In the genomic region with DNA sequence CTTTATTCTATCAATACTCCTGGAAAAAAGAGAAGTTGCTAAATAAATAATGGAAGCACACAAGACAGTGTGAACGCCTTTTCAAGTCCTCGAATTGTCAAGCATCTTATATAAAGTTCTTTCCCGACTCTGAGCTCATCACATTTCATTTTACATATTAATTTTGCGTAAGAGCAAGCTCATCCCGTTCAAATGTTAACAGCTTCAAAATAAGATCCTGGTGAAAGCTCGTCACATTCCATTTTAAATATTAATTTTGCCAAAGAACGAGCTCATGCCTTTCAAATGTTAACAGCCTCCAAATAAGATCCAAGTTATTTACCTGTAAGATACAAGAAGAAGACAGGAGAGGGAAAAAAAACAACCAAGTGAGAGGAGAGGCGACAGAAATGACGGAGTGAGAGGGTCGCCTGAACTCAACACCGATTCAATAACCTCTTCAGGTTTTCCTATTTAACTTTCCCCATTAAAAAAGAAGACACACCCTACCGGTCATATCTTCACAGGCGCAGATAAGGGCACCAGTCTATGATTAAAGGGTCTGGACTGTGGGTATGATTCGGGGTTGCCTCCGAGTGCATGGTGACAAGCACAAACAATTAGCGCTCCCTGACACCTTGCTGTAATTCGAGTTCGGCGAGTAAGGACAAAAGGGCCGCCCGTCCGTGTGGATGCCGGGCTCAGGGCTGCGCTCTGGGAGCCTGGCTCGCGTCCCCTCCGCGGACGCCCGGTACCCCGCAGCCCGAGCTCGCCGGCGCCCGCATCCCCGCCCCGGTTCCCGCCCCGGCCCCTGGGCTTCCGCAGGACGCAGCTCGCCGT, we compare ENCODE assay signal across 8 cellular contexts.
DNase-seq lines count a peak whose midpoint lies in the region; ATAC-seq and TF ChIP-seq lines count a peak whose summit lies in the region.

No MANE protein-coding gene starts in this region.

- H3K27me3 Mint-ChIP-seq in GM23338 (ENCODE audit: insufficient read depth, low read depth, poor library complexity): peaks cover 31% of the 10 kb centered on the region
- H3K27me3 Mint-ChIP-seq in activated T-helper 2 cell treated with anti-CD3 and anti-CD28 coated beads, Interferon-gamma antibody, Interleukin-2, Interleukin-4, amounts not matched to agents 10 μg/mL and 5 μg/mL and 100 μg/mL, durations not matched to agents 14 hours and 24 hours and 36 hours (ENCODE audit: low read depth): no peaks in the 10 kb centered on the region

- peak overlapping the region; percentile 83 for H3K9ac ChIP-seq in skeletal muscle satellite cell (ENCODE audit: low read depth, low read length)

- intact Hi-C loops in activated T-helper 2 cell treated with anti-CD3 and anti-CD28 coated beads, Interferon-gamma antibody, Interleukin-2, Interleukin-4, amounts not matched to agents 10 μg/mL and 5 μg/mL and 100 μg/mL, durations not matched to agents 14 hours and 24 hours and 36 hours (cut with micrococcal nuclease): loop anchor here (5.0 kb wide), 2 partner anchors 279 to 1046 kb away; a partner anchor contains a TSS

- peaks cover 11% of the 10 kb centered on the region for H3K9me3 Mint-ChIP-seq in GM23338
- peaks cover 6% of the 10 kb centered on the region for H3K9me3 Mint-ChIP-seq in activated T-helper 2 cell treated with anti-CD3 and anti-CD28 coated beads, Interferon-gamma antibody, Interleukin-2, Interleukin-4, amounts not matched to agents 10 μg/mL and 5 μg/mL and 100 μg/mL, durations not matched to agents 14 hours and 24 hours and 36 hours

- peaks cover 12% of the 10 kb centered on the region; the same call in 1 of the 2 replicates for H4K20me1 ChIP-seq in GM23338 (replicated peaks; ENCODE audit: insufficient read depth)

- H3K36me3 ChIP-seq in GM23338 (ENCODE audit: insufficient read depth) (no peaks in the 10 kb centered on the region; the same call in 1 of the 2 replicates), iPS DF 6.9 (ENCODE audit: control insufficient read depth, insufficient read depth, low read length) (no peaks in the 10 kb centered on the region), skeletal muscle satellite cell (ENCODE audit: insufficient read depth, low read length) (peaks cover 5% of the 10 kb centered on the region)

- no CpG with 5 or more reads among the region's 44 CpGs for WGBS in iPS DF 6.9 (ENCODE audit: insufficient coverage, insufficient read length)

- H3K4me1 ChIP-seq in GM23338 (ENCODE audit: insufficient read depth) (peaks cover 28% of the 10 kb centered on the region), iPS DF 6.9 (ENCODE audit: control insufficient read depth, insufficient read depth, low read length) (0 out of 2 replicates have a peak, but pooled peaks cover 3% of the 10 kb centered on the region), skeletal muscle satellite cell (ENCODE audit: control insufficient read depth, insufficient read depth, low read length) (peaks cover 15% of the 10 kb centered on the region)

- H3K4me3 Mint-ChIP-seq in GM23338: peak overlapping the region; percentile 80
- H3K4me3 Mint-ChIP-seq in activated T-helper 2 cell treated with anti-CD3 and anti-CD28 coated beads, Interferon-gamma antibody, Interleukin-2, Interleukin-4, amounts not matched to agents 10 μg/mL and 5 μg/mL and 100 μg/mL, durations not matched to agents 14 hours and 24 hours and 36 hours (ENCODE audit: low read depth): peak overlapping the region; percentile 85

- no peaks in the 10 kb centered on the region for H3K9me3 ChIP-seq in iPS DF 6.9 (ENCODE audit: control insufficient read depth, insufficient read depth, low read length)
- no peaks in the 10 kb centered on the region for H3K9me3 ChIP-seq in skeletal muscle satellite cell (replicated peaks; ENCODE audit: low read length)

- peaks cover 6% of the 10 kb centered on the region for H3K36me3 Mint-ChIP-seq in GM23338 (ENCODE audit: low read depth)
- H3K36me3 Mint-ChIP-seq in activated T-helper 2 cell treated with anti-CD3 and anti-CD28 coated beads, Interferon-gamma antibody, Interleukin-2, Interleukin-4, amounts not matched to agents 10 μg/mL and 5 μg/mL and 100 μg/mL, durations not matched to agents 14 hours and 24 hours and 36 hours (ENCODE audit: low read depth): peaks cover 5% of the 10 kb centered on the region

- H3K27ac ChIP-seq in GM23338 (ENCODE audit: low read depth) (no peak overlapping the region), iPS DF 6.9 (ENCODE audit: low read length) (no peak overlapping the region)

- H2AFZ ChIP-seq in GM23338: peak overlapping the region; percentile 23; the same call in 1 of the 2 replicates

- 0 out of 2 replicates have a peak, but pooled peaks cover 4% of the 10 kb centered on the region for H3K9me2 ChIP-seq in GM23338 (ENCODE audit: insufficient read depth)

- H3K79me2 ChIP-seq in GM23338 (replicated peaks; ENCODE audit: insufficient read depth): peaks cover 12% of the 10 kb centered on the region; the same call in 1 of the 2 replicates

- H3K4me3 ChIP-seq in GM23338 (peak overlapping the region; percentile 77), iPS DF 6.9 (ENCODE audit: low read length) (peak overlapping the region; percentile 71; the same call in 1 of the 2 replicates), skeletal muscle satellite cell (ENCODE audit: low read length) (peak overlapping the region; percentile 93)

- peaks cover 40% of the 10 kb centered on the region for H3K4me1 Mint-ChIP-seq in GM23338
- peaks cover 16% of the 10 kb centered on the region for H3K4me1 Mint-ChIP-seq in activated T-helper 2 cell treated with anti-CD3 and anti-CD28 coated beads, Interferon-gamma antibody, Interleukin-2, Interleukin-4, amounts not matched to agents 10 μg/mL and 5 μg/mL and 100 μg/mL, durations not matched to agents 14 hours and 24 hours and 36 hours (ENCODE audit: low read depth)

- DNase-seq in NCI-H2227 (lab: John Stamatoyannopoulos, UW; ENCODE audit: unreplicated experiment): peak; percentile 57
- DNase-seq in NCI-H2227 treated with DMSO at 0.1 percent for 48 hours (lab: John Stamatoyannopoulos, UW): no peak
- DNase-seq in GM23338 (ENCODE audit: low spot score): peak; percentile 72
- peak; percentile 52 for DNase-seq in NCI-H1092 treated with DMSO at 0.1 percent for 48 hours (lab: John Stamatoyannopoulos, UW)
- DNase-seq in activated T-helper 2 cell treated with anti-CD3 and anti-CD28 coated beads, Interferon-gamma antibody, Interleukin-2, Interleukin-4, amounts not matched to agents 10 μg/mL and 5 μg/mL and 100 μg/mL, durations not matched to agents 14 hours and 24 hours and 36 hours (ENCODE audit: low spot score): no peak
- DNase-seq in iPS DF 6.9 (ENCODE audit: low read depth, low spot score): no peak

- H3K4me2 ChIP-seq in GM23338 (peak overlapping the region; percentile 84), skeletal muscle satellite cell (ENCODE audit: low read length) (peak overlapping the region; percentile 93)

- peaks cover 11% of the 10 kb centered on the region for H3F3A ChIP-seq in GM23338 (replicated peaks; ENCODE audit: low read depth)

- TF ChIP-seq CTCF in GM23338 (conservative IDR thresholded peaks at IDR 0.05; ENCODE audit: low read depth in 2 of 2): no peak

- ATAC-seq in GM23338 (peak; percentile 24), HG02840 (IDR thresholded peaks at IDR 0.05; ENCODE audit: low FRiP score, unreplicated experiment) (no peak)

- peaks cover 28% of the 10 kb centered on the region for H3K27me3 ChIP-seq in GM23338 (ENCODE audit: insufficient read depth)
- no peaks in the 10 kb centered on the region; the same call in 1 of the 2 replicates for H3K27me3 ChIP-seq in iPS DF 6.9 (ENCODE audit: control insufficient read depth, insufficient read depth, low read length)
- no peaks in the 10 kb centered on the region for H3K27me3 ChIP-seq in skeletal muscle satellite cell (ENCODE audit: control insufficient read depth, insufficient read depth, low read length)

- no peak overlapping the region for H3K27ac Mint-ChIP-seq in GM23338
- H3K27ac Mint-ChIP-seq in activated T-helper 2 cell treated with anti-CD3 and anti-CD28 coated beads, Interferon-gamma antibody, Interleukin-2, Interleukin-4, amounts not matched to agents 10 μg/mL and 5 μg/mL and 100 μg/mL, durations not matched to agents 14 hours and 24 hours and 36 hours: peak overlapping the region; percentile 62

Comparison
In these comparisons a context has a peak if more than half of its experiments do, and no peak if none do; other contexts are left out.
1. DNase-seq: peak in NCI-H2227 (single experiment), GM23338 (single experiment) and NCI-H1092 treated with DMSO at 0.1 percent for 48 hours (single experiment); none in NCI-H2227 treated with DMSO at 0.1 percent for 48 hours (single experiment), activated T-helper 2 cell treated with anti-CD3 and anti-CD28 coated beads, Interferon-gamma antibody, Interleukin-2, Interleukin-4, amounts not matched to agents 10 μg/mL and 5 μg/mL and 100 μg/mL, durations not matched to agents 14 hours and 24 hours and 36 hours (single experiment) and iPS DF 6.9 (single experiment).
2. Peak in every context shown above with its lines, with median percentiles within 50 percentile points of each other: H3K4me3 ChIP-seq.